8 cellular contexts compared by ENCODE assay signal in the genomic region with DNA sequence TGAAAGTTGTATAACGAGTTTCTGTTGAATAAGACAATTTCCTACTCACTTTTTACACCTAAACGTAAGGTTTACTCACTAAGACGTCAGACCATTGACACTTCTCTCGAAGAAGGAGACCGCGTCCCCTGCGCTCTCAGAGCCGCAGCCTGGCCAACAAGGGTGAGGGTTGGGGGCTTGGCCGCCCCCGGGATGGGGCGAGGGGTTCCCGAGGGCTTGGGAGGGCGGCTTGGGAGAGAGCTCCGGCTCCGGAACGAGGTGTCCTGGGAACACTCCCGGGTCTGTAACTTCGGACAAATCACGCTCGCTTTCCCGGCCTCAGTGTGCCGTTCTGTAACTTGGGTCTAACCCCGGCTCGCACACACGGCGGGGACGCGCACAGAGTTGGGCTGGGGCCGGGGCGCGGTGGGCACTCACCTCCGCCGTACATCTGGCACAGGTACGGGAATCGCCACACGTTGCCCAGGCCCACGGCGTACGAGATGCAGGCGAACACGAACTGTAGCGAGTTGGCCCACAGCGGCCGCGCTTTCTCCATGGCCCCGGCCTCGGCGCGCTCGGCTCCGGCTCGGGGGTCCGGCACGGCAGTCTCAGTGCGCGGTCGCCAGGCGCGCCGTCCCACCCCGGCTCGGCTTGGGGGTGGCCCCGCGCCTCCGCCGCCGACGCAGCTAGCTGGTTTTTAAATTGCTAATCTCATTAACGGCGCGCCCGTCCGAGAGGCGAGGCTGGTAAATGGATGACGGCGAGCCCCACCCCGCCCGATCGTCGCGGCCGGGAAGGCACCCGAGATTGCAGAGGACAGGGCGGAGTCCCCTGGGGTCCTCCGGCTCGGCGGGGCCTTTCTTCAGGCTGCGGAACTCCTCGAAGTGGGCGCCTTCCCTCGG. TPM values are rescaled to one million over a fixed set of nuclear protein-coding genes. Genes with fewer than 3 reads are reported as not detected.
DNase-seq lines count a peak whose midpoint lies in the region; ATAC-seq and TF ChIP-seq lines count a peak whose summit lies in the region.

A gene with protein sequence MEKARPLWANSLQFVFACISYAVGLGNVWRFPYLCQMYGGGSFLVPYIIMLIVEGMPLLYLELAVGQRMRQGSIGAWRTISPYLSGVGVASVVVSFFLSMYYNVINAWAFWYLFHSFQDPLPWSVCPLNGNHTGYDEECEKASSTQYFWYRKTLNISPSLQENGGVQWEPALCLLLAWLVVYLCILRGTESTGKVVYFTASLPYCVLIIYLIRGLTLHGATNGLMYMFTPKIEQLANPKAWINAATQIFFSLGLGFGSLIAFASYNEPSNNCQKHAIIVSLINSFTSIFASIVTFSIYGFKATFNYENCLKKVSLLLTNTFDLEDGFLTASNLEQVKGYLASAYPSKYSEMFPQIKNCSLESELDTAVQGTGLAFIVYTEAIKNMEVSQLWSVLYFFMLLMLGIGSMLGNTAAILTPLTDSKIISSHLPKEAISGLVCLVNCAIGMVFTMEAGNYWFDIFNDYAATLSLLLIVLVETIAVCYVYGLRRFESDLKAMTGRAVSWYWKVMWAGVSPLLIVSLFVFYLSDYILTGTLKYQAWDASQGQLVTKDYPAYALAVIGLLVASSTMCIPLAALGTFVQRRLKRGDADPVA (minus strand): TSS at position 655 of the 884 bp plus-strand sequence. CDS start 117 bp downstream, at position 538.

- peak within 1 kb of the TSS; percentile 89 for H3K4me2 ChIP-seq in GM23338

- TF ChIP-seq CTCF in GM23338 (conservative IDR thresholded peaks at IDR 0.05; ENCODE audit: low read depth in 2 of 2), result no peak
- TF ChIP-seq CTCF in gastrocnemius medialis (IDR thresholded peaks at IDR 0.05 in 4 of 5, conservative IDR thresholded peaks at IDR 0.05 in 1 of 5), result no peak

- H3K36me3 ChIP-seq in GM23338 (ENCODE audit: insufficient read depth) (no peaks in the 10 kb centered on the region), iPS DF 6.9 (ENCODE audit: control insufficient read depth, insufficient read depth, low read length) (no peaks in the 10 kb centered on the region), gastrocnemius medialis (no peaks in the 10 kb centered on the region)

- peaks cover 7% of the 10 kb centered on the region for H3K4me1 Mint-ChIP-seq in GM23338
- H3K4me1 Mint-ChIP-seq in activated T-cell treated with anti-CD3 and anti-CD28 coated beads, Interleukin-2, amount 50 U/mL, for 4 hours (ENCODE audit: low read depth), result peaks cover 9% of the 10 kb centered on the region

- H3K79me2 ChIP-seq in GM23338 (replicated peaks; ENCODE audit: insufficient read depth), result no peaks in the 10 kb centered on the region

- no peaks in the 10 kb centered on the region for H3K9me2 ChIP-seq in GM23338 (ENCODE audit: insufficient read depth)

- H3K27me3 Mint-ChIP-seq in GM23338 (ENCODE audit: insufficient read depth, low read depth, poor library complexity), result peaks cover 44% of the 10 kb centered on the region
- H3K27me3 Mint-ChIP-seq in activated T-cell treated with anti-CD3 and anti-CD28 coated beads, Interleukin-2, amount 50 U/mL, for 4 hours (ENCODE audit: low read depth), result peaks cover 48% of the 10 kb centered on the region

- no peaks in the 10 kb centered on the region for H4K20me1 ChIP-seq in GM23338 (replicated peaks; ENCODE audit: insufficient read depth)

- peaks cover 4% of the 10 kb centered on the region for H3K4me1 ChIP-seq in GM23338 (ENCODE audit: insufficient read depth)
- no peaks in the 10 kb centered on the region for H3K4me1 ChIP-seq in iPS DF 6.9 (ENCODE audit: control insufficient read depth, insufficient read depth, low read length)
- peaks cover 0 to 6% of the 10 kb centered on the region in 2 donors for H3K4me1 ChIP-seq in gastrocnemius medialis

- no peak within 1 kb of the TSS for H3K27ac Mint-ChIP-seq in GM23338

- TF ChIP-seq POLR2A in gastrocnemius medialis (IDR thresholded peaks at IDR 0.05), result no peak

- no CpG with 5 or more reads among the region's 91 CpGs for WGBS in iPS DF 6.9 (ENCODE audit: insufficient coverage, insufficient read length)

- intact Hi-C loops in gastrocnemius medialis (cut with DNase I; ENCODE audit: low total_unique reads), result no loop called here

- H3K36me3 Mint-ChIP-seq in GM23338 (ENCODE audit: low read depth), result no peaks in the 10 kb centered on the region
- H3K36me3 Mint-ChIP-seq in activated T-cell treated with anti-CD3 and anti-CD28 coated beads, Interleukin-2, amount 50 U/mL, for 4 hours (ENCODE audit: insufficient read depth), result no peaks in the 10 kb centered on the region

- H2AFZ ChIP-seq in GM23338, result peak within 1 kb of the TSS; percentile 98

- H3K27ac ChIP-seq in GM23338 (ENCODE audit: low read depth) (no peak within 1 kb of the TSS), iPS DF 6.9 (ENCODE audit: low read length) (no peak within 1 kb of the TSS), gastrocnemius medialis (no peak within 1 kb of the TSS)

- ATAC-seq in GM23338 (peak; percentile 79), gastrocnemius medialis (peak; percentile 25 to 37), HG02884 (IDR thresholded peaks at IDR 0.05; ENCODE audit: unreplicated experiment) (no peak), GM21737 (IDR thresholded peaks at IDR 0.05; ENCODE audit: unreplicated experiment) (no peak), HG02571 (IDR thresholded peaks at IDR 0.05; ENCODE audit: unreplicated experiment) (no peak)
- peak; percentile 54 to 71 for ATAC-seq in activated T-cell treated with anti-CD3 and anti-CD28 coated beads, Interleukin-2, amount 50 U/mL, for 4 hours

- H3K4me3 ChIP-seq in GM23338, result peak within 1 kb of the TSS; percentile 74
- H3K4me3 ChIP-seq in iPS DF 6.9 (ENCODE audit: low read length), result peak within 1 kb of the TSS; percentile 79
- peak within 1 kb of the TSS; percentile 49 to 71 (median 61) for H3K4me3 ChIP-seq in gastrocnemius medialis

- DNase-seq in GM23338 (ENCODE audit: low spot score) (peak; percentile 72), iPS DF 6.9 (ENCODE audit: low read depth, low spot score) (no peak), gastrocnemius medialis (no peak)
- DNase-seq in activated T-cell treated with anti-CD3 and anti-CD28 coated beads, Interleukin-2, amount 50 U/mL, for 4 hours, result no peak
- DNase-seq in activated CD4-positive, CD25-positive, alpha-beta regulatory T cell (lab: John Stamatoyannopoulos, UW), result no peak

- H3K9me3 Mint-ChIP-seq in GM23338, result no peaks in the 10 kb centered on the region
- no peaks in the 10 kb centered on the region for H3K9me3 Mint-ChIP-seq in activated T-cell treated with anti-CD3 and anti-CD28 coated beads, Interleukin-2, amount 50 U/mL, for 4 hours

- no peaks in the 10 kb centered on the region for H3K9me3 ChIP-seq in iPS DF 6.9 (ENCODE audit: control insufficient read depth, insufficient read depth, low read length)
- H3K9me3 ChIP-seq in gastrocnemius medialis, result no peaks in the 10 kb centered on the region

- no peaks in the 10 kb centered on the region for H3F3A ChIP-seq in GM23338 (replicated peaks; ENCODE audit: low read depth)

- H3K4me3 Mint-ChIP-seq in GM23338, result peak within 1 kb of the TSS; percentile 65
- peak within 1 kb of the TSS; percentile 63 for H3K4me3 Mint-ChIP-seq in activated T-cell treated with anti-CD3 and anti-CD28 coated beads, Interleukin-2, amount 50 U/mL, for 4 hours

- H3K27me3 ChIP-seq in GM23338 (ENCODE audit: insufficient read depth), result peaks cover 59% of the 10 kb centered on the region
- H3K27me3 ChIP-seq in iPS DF 6.9 (ENCODE audit: control insufficient read depth, insufficient read depth, low read length), result peaks cover 32% of the 10 kb centered on the region
- H3K27me3 ChIP-seq in gastrocnemius medialis, result peaks cover 14 to 35% (median 25%) of the 10 kb centered on the region in 3 donors

- in situ Hi-C loops in gastrocnemius medialis (cut with MboI; ENCODE audit: low sequenced_read_pairs in 4 of 4), result no loop called here

TF ChIP-seq in GM23338, 12 proteins besides CTCF, POLR2A, EP300 and RAD21 (continues in another document):
- TF ChIP-seq STAT1 (IDR thresholded peaks at IDR 0.05; ENCODE audit: unreplicated experiment) (no peak), ZNF331 (CRISPR knock-in tag; IDR thresholded peaks at IDR 0.05; ENCODE audit: low read depth) (no peak), EZH2 (IDR thresholded peaks at IDR 0.05; ENCODE audit: low read depth, unreplicated experiment) (no peak), JUNB (IDR thresholded peaks at IDR 0.05; ENCODE audit: unreplicated experiment) (no peak), NANOG (IDR thresholded peaks at IDR 0.05; ENCODE audit: borderline replicate concordance) (no peak), CREB1 (CRISPR knock-in tag; IDR thresholded peaks at IDR 0.05; ENCODE audit: low read depth) (no peak)
- TF ChIP-seq, protein P1, sequence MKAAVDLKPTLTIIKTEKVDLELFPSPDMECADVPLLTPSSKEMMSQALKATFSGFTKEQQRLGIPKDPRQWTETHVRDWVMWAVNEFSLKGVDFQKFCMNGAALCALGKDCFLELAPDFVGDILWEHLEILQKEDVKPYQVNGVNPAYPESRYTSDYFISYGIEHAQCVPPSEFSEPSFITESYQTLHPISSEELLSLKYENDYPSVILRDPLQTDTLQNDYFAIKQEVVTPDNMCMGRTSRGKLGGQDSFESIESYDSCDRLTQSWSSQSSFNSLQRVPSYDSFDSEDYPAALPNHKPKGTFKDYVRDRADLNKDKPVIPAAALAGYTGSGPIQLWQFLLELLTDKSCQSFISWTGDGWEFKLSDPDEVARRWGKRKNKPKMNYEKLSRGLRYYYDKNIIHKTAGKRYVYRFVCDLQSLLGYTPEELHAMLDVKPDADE (IDR thresholded peaks at IDR 0.05), result no peak

RNA-seq across cellular contexts. Expression of the gene that starts here (rescaled TPM):
- 0.14 TPM in 1 of 2 replicates, not detected in the other for total RNA-seq in GM23338 (2014; rRNA removed; shearing (Covaris generic))
- 0.05 TPM in 1 of 2 replicates, not detected in the other for polyA plus RNA-seq in GM23338 (2016; fragmentation: Nextera tagmentation; extraction: Ambion mirVana)
- total RNA-seq in activated T-cell treated with anti-CD3 and anti-CD28 coated beads, Interleukin-2, amount 50 U/mL, for 4 hours, result not detected
- 1 to 10 TPM in 1 of 4 donors, under 1 TPM in 3; 0.49 to 1.5 (median 0.64) TPM for total RNA-seq in gastrocnemius medialis

Comparison
In these comparisons a context has a peak if more than half of its experiments do, and no peak if none do; other contexts are left out.
1. Peak in DNase-seq, ATAC-seq, H3K4me3 ChIP-seq and H3K4me2 ChIP-seq in GM23338; RNA of the gene not detected or under 1 TPM.
2. Peak in ATAC-seq in activated T-cell treated with anti-CD3 and anti-CD28 coated beads, Interleukin-2, amount 50 U/mL, for 4 hours; RNA of the gene not detected or under 1 TPM.
3. ATAC-seq: peak in gastrocnemius medialis (2 of 2); none in HG02884 (single experiment), GM21737 (single experiment) and HG02571 (single experiment).
4. Peak in every context shown above with its lines, with median percentiles within 50 percentile points of each other: H3K4me3 ChIP-seq.